In the genomic region with DNA sequence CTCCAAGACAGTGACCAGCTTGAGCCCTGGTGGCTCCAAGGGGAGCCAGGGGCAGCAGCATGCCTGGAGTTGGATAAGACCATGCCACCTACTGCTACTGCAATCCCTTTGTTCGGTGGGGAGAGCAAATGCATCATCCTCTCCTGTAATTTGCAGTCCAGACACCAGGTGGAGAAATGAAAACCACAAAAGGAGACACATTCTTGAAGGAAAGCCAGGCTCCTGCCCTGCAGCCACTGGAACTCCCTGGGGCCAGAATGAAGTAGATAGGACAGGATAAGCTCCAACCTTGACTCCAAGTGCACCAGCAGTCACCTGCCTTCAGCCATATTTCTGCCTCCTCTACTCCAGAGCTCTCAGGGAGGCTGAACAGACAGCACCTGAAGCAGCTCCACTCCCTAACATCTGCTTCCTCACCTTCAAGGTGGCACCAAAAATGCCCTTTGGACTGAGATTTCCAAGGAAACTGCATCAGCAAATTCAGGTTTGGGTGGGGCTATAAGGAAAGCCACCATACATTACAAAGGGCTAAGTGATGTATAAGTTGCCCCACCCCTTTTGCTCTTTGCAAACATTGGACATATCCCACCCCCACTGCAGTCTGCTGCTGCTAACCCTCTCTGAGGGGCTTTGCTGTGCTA, we compare ENCODE assay signal across 8 cellular contexts.
DNase-seq lines count a peak whose midpoint lies in the region; ATAC-seq and FAIRE-seq lines count a peak whose summit lies in the region.

No MANE protein-coding gene starts in this region.

- in situ Hi-C loops in Caki2 (cut with HindIII; ENCODE audit: low pct_unique_long_range_greater_than_20kb, low sequenced_read_pairs): no loop called here

- H3K4me3 Mint-ChIP-seq in activated naive CD8-positive, alpha-beta T cell treated with anti-CD3 and anti-CD28 coated beads for 36 hours: no peak overlapping the region

- H3K36me3 ChIP-seq in H7 (replicated peaks; ENCODE audit: control insufficient read depth, insufficient read depth, low read length): no peaks in the 10 kb centered on the region

- DNase-seq in Caki2 (ENCODE audit: low read depth): peak; percentile 63
- DNase-seq in H7: peak; percentile 86
- peak; percentile 10 for DNase-seq in RCC 7860 (ENCODE audit: low spot score)
- peak; percentile 11 for DNase-seq in activated naive CD8-positive, alpha-beta T cell treated with anti-CD3 and anti-CD28 coated beads for 36 hours
- DNase-seq in iPS-NIHi11 (ENCODE audit: low spot score): peak; percentile 86
- DNase-seq in stimulated activated CD4-positive, alpha-beta T cell treated with anti-CD3 and anti-CD28 coated beads, Interleukin-4, amount 100 ng/mL, for 48 hours (ENCODE audit: low read depth in 2 of 2): peak; percentile 14 to 19

- H3K27ac Mint-ChIP-seq in activated naive CD8-positive, alpha-beta T cell treated with anti-CD3 and anti-CD28 coated beads for 36 hours: no peak overlapping the region

- H3K4me3 ChIP-seq in H7 (ENCODE audit: insufficient read depth, low read depth, low read length): no peak overlapping the region

- H3K4me1 Mint-ChIP-seq in activated naive CD8-positive, alpha-beta T cell treated with anti-CD3 and anti-CD28 coated beads for 36 hours: peaks cover 9% of the 10 kb centered on the region

- no peak for FAIRE-seq in RCC 7860 (lab: Jason Lieb, UNC)

- ATAC-seq in HG03039 (IDR thresholded peaks at IDR 0.05; ENCODE audit: unreplicated experiment): no peak
- ATAC-seq in HG03196 (IDR thresholded peaks at IDR 0.05; ENCODE audit: unreplicated experiment): no peak

- no peaks in the 10 kb centered on the region for H3K36me3 Mint-ChIP-seq in activated naive CD8-positive, alpha-beta T cell treated with anti-CD3 and anti-CD28 coated beads for 36 hours

- no peaks in the 10 kb centered on the region for H3K9me3 Mint-ChIP-seq in activated naive CD8-positive, alpha-beta T cell treated with anti-CD3 and anti-CD28 coated beads for 36 hours

- H3K27me3 Mint-ChIP-seq in activated naive CD8-positive, alpha-beta T cell treated with anti-CD3 and anti-CD28 coated beads for 36 hours: no peaks in the 10 kb centered on the region

- H3K27me3 ChIP-seq in H7 (ENCODE audit: control insufficient read depth, insufficient read depth, low read length): no peaks in the 10 kb centered on the region

Comparison
In these comparisons a context has a peak if more than half of its experiments do, and no peak if none do; other contexts are left out.
1. DNase-seq: peak in every context shown above with its lines; median percentile 86 in H7; 86 in iPS-NIHi11; 63 in Caki2; 16 in stimulated activated CD4-positive, alpha-beta T cell treated with anti-CD3 and anti-CD28 coated beads, Interleukin-4, amount 100 ng/mL, for 48 hours; 11 in activated naive CD8-positive, alpha-beta T cell treated with anti-CD3 and anti-CD28 coated beads for 36 hours; 10 in RCC 7860.